ENCODE assay signal across 19 cellular contexts in the genomic region with DNA sequence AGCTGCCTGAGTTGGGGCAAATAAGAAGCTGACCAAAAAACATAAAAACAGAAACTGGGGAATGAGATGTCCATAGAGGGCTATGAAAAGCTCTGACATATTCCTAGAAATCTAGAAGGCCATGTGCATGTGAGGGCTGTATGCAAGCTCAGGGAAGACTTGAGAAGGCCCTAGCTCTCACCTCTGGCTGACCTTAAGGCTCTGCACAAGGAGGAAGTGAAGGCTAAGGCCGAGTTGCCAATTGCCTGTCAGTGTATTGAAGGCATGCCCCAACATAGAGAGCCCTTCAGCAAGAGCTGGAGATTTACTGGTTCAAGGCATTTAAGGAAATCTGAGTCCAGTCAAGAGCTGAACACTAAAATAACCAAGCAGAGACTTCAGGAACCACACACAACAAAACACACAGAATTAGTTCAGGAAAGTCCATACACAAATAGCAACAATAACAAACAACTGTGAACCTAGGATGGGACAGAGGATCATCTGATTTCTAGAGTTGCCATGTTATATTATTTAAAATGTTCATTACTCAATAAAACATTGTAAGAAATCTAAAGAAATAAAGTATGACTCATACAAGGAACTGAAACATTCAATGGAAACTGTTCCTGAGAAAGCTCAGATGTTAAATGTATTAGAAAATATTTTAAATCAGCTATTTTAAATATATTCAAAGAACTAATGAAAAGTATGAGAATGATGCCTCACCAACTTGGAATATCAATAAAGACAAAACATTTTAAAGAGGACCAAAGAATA.
DNase-seq lines count a peak whose midpoint lies in the region; ATAC-seq and TF ChIP-seq lines count a peak whose summit lies in the region.
"Had no signal": no experiment of that assay in that cellular context is flagged by ENCODE, and none has a peak within 500 bp of the region (broad histone marks: within the 10 kb centered on the region; RNA-seq: fewer than 3 reads in every experiment).

No MANE protein-coding gene starts in this region.

- H3K27me3 ChIP-seq in Caco-2 (replicated peaks; ENCODE audit: control insufficient read depth, insufficient read depth, low read length) = no peaks in the 10 kb centered on the region
- no peaks in the 10 kb centered on the region for H3K27me3 ChIP-seq in IMR-90 (ENCODE audit: control insufficient read depth, insufficient read depth, low read length)
- H3K27me3 ChIP-seq in naive thymus-derived CD4-positive, alpha-beta T cell (ENCODE audit: control insufficient read depth in 2 of 2, insufficient read depth in 2 of 2, low read length in 2 of 2) = no peaks in the 10 kb centered on the region
- H3K27me3 ChIP-seq in MM.1S (replicated peaks; ENCODE audit: insufficient read depth, low read length) = no peaks in the 10 kb centered on the region
- H3K27me3 ChIP-seq: BLaER1 treated with 17β-estradiol and CSF1 and Interleukin-3, amounts not matched to agents 10 nM and 100 nM; cardiac muscle cell had no signal

- peaks cover 29% of the 10 kb centered on the region for H3K4me1 ChIP-seq in Caco-2
- H3K4me1 ChIP-seq in IMR-90 (ENCODE audit: control insufficient read depth, insufficient read depth, low read length) = peaks cover 23% of the 10 kb centered on the region
- peaks cover 3% of the 10 kb centered on the region in 2 donors for H3K4me1 ChIP-seq in naive thymus-derived CD4-positive, alpha-beta T cell (ENCODE audit: control insufficient read depth in 2 of 2, insufficient read depth in 2 of 2, low read length in 2 of 2)
- H3K4me1 ChIP-seq in MM.1S (ENCODE audit: low read length) = peaks cover 13% of the 10 kb centered on the region

- dilution Hi-C loops in IMR-90 (cut with HindIII; ENCODE audit: low sequenced_read_pairs, unreplicated experiment) = no loop called here

- H2BK20ac ChIP-seq in IMR-90 (ENCODE audit: low read depth, low read length) = peak overlapping the region; percentile 6; the same call in 1 of the 2 replicates

- H4K5ac ChIP-seq in IMR-90 (ENCODE audit: low read depth, low read length) = peak overlapping the region; percentile 52; the same call in 1 of the 2 replicates

- DNase-seq in Caco-2 (no peak), IMR-90 (no peak), MM.1S (no peak), middle frontal gyrus (ENCODE audit: extremely low spot score, low spot score) (no peak), EL (no peak)
- no peak for DNase-seq in activated naive CD8-positive, alpha-beta T cell treated with anti-CD3 and anti-CD28 coated beads, Interleukin-2, amount 50 U/mL, for 24 hours
- DNase-seq in naive thymus-derived CD4-positive, alpha-beta T cell = no peak
- DNase-seq in activated CD8-positive, alpha-beta memory T cell treated with anti-CD3 and anti-CD28 coated beads, Interleukin-2, amount 50 U/mL, for 4 hours = no peak
- DNase-seq: activated CD4-positive, alpha-beta T cell treated with anti-CD3 and anti-CD28 coated beads, Interleukin-2, amount 50 U/mL, for 48 hours; activated naive CD4-positive, alpha-beta T cell; DMS79 treated with DMSO at 0.1 percent for 48 hours; HFFc6; Karpas-422; NCI-H2029; NCI-H526 treated with DMSO at 0.1 percent for 48 hours had no signal

- H2AFZ ChIP-seq in IMR-90 (replicated peaks; ENCODE audit: low read length, poor library complexity) = no peak overlapping the region
- H2AFZ ChIP-seq in MM.1S (ENCODE audit: low read length) = no peak overlapping the region
- H2AFZ ChIP-seq: parathyroid adenoma had no signal

- peak overlapping the region; percentile 24 for H3K14ac ChIP-seq in IMR-90 (replicated peaks; ENCODE audit: low read depth, low read length)

- POLR2A ChIA-PET in Caco-2 (lab: Charles Lee) = no interaction called here
- POLR2A ChIA-PET in IMR-90 (lab: Charles Lee; ENCODE audit: unreplicated experiment) = no interaction called here
- POLR2A ChIA-PET in naive thymus-derived CD4-positive, alpha-beta T cell (lab: Charles Lee) = no interaction called here

- TF ChIP-seq CTCF in Caco-2 (IDR thresholded peaks at IDR 0.05; ENCODE audit: insufficient read depth in 1 of 2, low read depth in 1 of 2, low read length in 1 of 2, severe bottlenecking in 1 of 2, unreplicated experiment in 1 of 2) = no peak
- no peak for TF ChIP-seq CTCF in IMR-90 (conservative IDR thresholded peaks at IDR 0.05; ENCODE audit: low read depth, low read length)
- no peak for TF ChIP-seq CTCF in MM.1S (IDR thresholded peaks at IDR 0.05; ENCODE audit: low read length)

- CTCF ChIA-PET in Caco-2 (lab: Charles Lee) = no interaction called here
- CTCF ChIA-PET in IMR-90 (lab: Yijun Ruan, JAX) = interaction anchor here (1.3 kb wide), 1 partner anchor 8 kb away, joined by 3 read pairs; no protein-coding TSS in a partner anchor
- CTCF ChIA-PET in naive thymus-derived CD4-positive, alpha-beta T cell (lab: Charles Lee) = no interaction called here

- ATAC-seq in IMR-90 (ENCODE audit: low read depth) = no peak
- ATAC-seq in activated naive CD8-positive, alpha-beta T cell treated with anti-CD3 and anti-CD28 coated beads, Interleukin-2, amount 50 U/mL, for 24 hours = peak; percentile 35
- ATAC-seq in naive thymus-derived CD4-positive, alpha-beta T cell = peak; percentile 54

- peaks cover 12 to 27% of the 10 kb centered on the region in 2 experiments; a peak in 3 of 4 replicates for H3K79me1 ChIP-seq in IMR-90 (ENCODE audit: low read depth in 1 of 2, low read length in 2 of 2)

- H3K27me3 Mint-ChIP-seq in Caco-2 (ENCODE audit: insufficient read depth, unreplicated experiment) = no peaks in the 10 kb centered on the region
- no peaks in the 10 kb centered on the region for H3K27me3 Mint-ChIP-seq in activated naive CD8-positive, alpha-beta T cell treated with anti-CD3 and anti-CD28 coated beads, Interleukin-2, amount 50 U/mL, for 24 hours
- no peaks in the 10 kb centered on the region for H3K27me3 Mint-ChIP-seq in naive thymus-derived CD4-positive, alpha-beta T cell

- no peaks in the 10 kb centered on the region for H3K36me3 ChIP-seq in Caco-2 (ENCODE audit: control insufficient read depth, insufficient read depth, low read length)
- no peaks in the 10 kb centered on the region for H3K36me3 ChIP-seq in IMR-90 (ENCODE audit: control insufficient read depth, insufficient read depth, low read length)
- H3K36me3 ChIP-seq in naive thymus-derived CD4-positive, alpha-beta T cell (ENCODE audit: control insufficient read depth in 2 of 3, insufficient read depth in 3 of 3, low read length in 3 of 3) = no peaks in the 10 kb centered on the region
- H3K36me3 ChIP-seq in MM.1S (replicated peaks; ENCODE audit: insufficient read depth, low read length) = no peaks in the 10 kb centered on the region
- H3K36me3 ChIP-seq: cardiac muscle cell, thoracic aorta had no signal

- no peak overlapping the region for H3K56ac ChIP-seq in IMR-90 (ENCODE audit: extremely low read depth, insufficient read depth, low read length)

- no peak overlapping the region for H3K9ac ChIP-seq in IMR-90 (ENCODE audit: low read depth, low read length)
- H3K9ac ChIP-seq in MM.1S (ENCODE audit: low read length) = no peak overlapping the region
- H3K9ac ChIP-seq: BLaER1 treated with 17β-estradiol and CSF1 and Interleukin-3, amounts not matched to agents 10 nM and 100 nM; parathyroid adenoma had no signal

- peak overlapping the region; percentile 13; the same call in 1 of the 2 replicates for H3K4ac ChIP-seq in IMR-90 (ENCODE audit: low read depth, low read length)

- no peaks in the 10 kb centered on the region for H3K4me1 Mint-ChIP-seq in Caco-2 (ENCODE audit: low read depth, unreplicated experiment)
- H3K4me1 Mint-ChIP-seq in activated naive CD8-positive, alpha-beta T cell treated with anti-CD3 and anti-CD28 coated beads, Interleukin-2, amount 50 U/mL, for 24 hours = peaks cover 70% of the 10 kb centered on the region
- peaks cover 0 to 56% (median 5%) of the 10 kb centered on the region in 7 donors for H3K4me1 Mint-ChIP-seq in naive thymus-derived CD4-positive, alpha-beta T cell

- no peaks in the 10 kb centered on the region for H3K9me2 ChIP-seq in MM.1S (replicated peaks; ENCODE audit: insufficient read depth, low read length)

- peak overlapping the region; percentile 60 for H2BK5ac ChIP-seq in IMR-90 (ENCODE audit: low read depth, low read length, poor library complexity, severe bottlenecking)

- H3K4me3 ChIP-seq in Caco-2 (ENCODE audit: low read depth, low read length) (no peak overlapping the region), IMR-90 (ENCODE audit: insufficient read depth, low read depth, low read length) (no peak overlapping the region), MM.1S (ENCODE audit: low read length) (no peak overlapping the region)
- H3K4me3 ChIP-seq in naive thymus-derived CD4-positive, alpha-beta T cell (ENCODE audit: low read length) = no peak overlapping the region
- H3K4me3 ChIP-seq: BLaER1 treated with 17β-estradiol and CSF1 and Interleukin-3, amounts not matched to agents 10 nM and 100 nM; cardiac muscle cell; thoracic aorta had no signal

- peaks cover 4% of the 10 kb centered on the region for H3K79me2 ChIP-seq in MM.1S (ENCODE audit: low read length)
- H3K79me2 ChIP-seq: parathyroid adenoma had no signal

- H2AK9ac ChIP-seq in IMR-90 (replicated peaks; ENCODE audit: low read depth, low read length, poor library complexity) = no peak overlapping the region

- no peaks in the 10 kb centered on the region for H3K9me3 ChIP-seq in Caco-2
- peaks cover 5% of the 10 kb centered on the region for H3K9me3 ChIP-seq in IMR-90 (ENCODE audit: control insufficient read depth, insufficient read depth, low read length)
- no peaks in the 10 kb centered on the region for H3K9me3 ChIP-seq in naive thymus-derived CD4-positive, alpha-beta T cell (ENCODE audit: control insufficient read depth in 2 of 3, low read length in 3 of 3)
- no peaks in the 10 kb centered on the region for H3K9me3 ChIP-seq in MM.1S (replicated peaks; ENCODE audit: insufficient read depth, low read length)

- no CpG with 5 or more reads among the region's 1 CpG for WGBS in IMR-90 (ENCODE audit: extremely low coverage in 2 of 2, insufficient read length in 1 of 2), 2 experiments

- H4K20me1 ChIP-seq in IMR-90 (ENCODE audit: insufficient read depth, low read length) (no peaks in the 10 kb centered on the region), MM.1S (ENCODE audit: insufficient read depth, low read length) (no peaks in the 10 kb centered on the region)
- H4K20me1 ChIP-seq: BLaER1 treated with 17β-estradiol and CSF1 and Interleukin-3, amounts not matched to agents 10 nM and 100 nM had no signal

- no peak overlapping the region for H3K4me3 Mint-ChIP-seq in Caco-2 (ENCODE audit: unreplicated experiment)
- no peak overlapping the region for H3K4me3 Mint-ChIP-seq in activated naive CD8-positive, alpha-beta T cell treated with anti-CD3 and anti-CD28 coated beads, Interleukin-2, amount 50 U/mL, for 24 hours
- no peak overlapping the region for H3K4me3 Mint-ChIP-seq in naive thymus-derived CD4-positive, alpha-beta T cell
- H3K4me3 Mint-ChIP-seq: HFFc6 had no signal

- H3K4me2 ChIP-seq in IMR-90 (ENCODE audit: low read depth, low read length) = no peak overlapping the region
- H3K4me2 ChIP-seq in MM.1S (ENCODE audit: low read depth, low read length) = no peak overlapping the region

- peak overlapping the region; percentile 89 for H2BK15ac ChIP-seq in IMR-90 (ENCODE audit: low read depth, low read length)

- peak overlapping the region; percentile 39 for H3K27ac Mint-ChIP-seq in Caco-2 (ENCODE audit: unreplicated experiment)
- H3K27ac Mint-ChIP-seq in activated naive CD8-positive, alpha-beta T cell treated with anti-CD3 and anti-CD28 coated beads, Interleukin-2, amount 50 U/mL, for 24 hours = peak overlapping the region; percentile 69
- H3K27ac Mint-ChIP-seq in naive thymus-derived CD4-positive, alpha-beta T cell = no peak overlapping the region
- H3K27ac Mint-ChIP-seq: HFFc6 had no signal

- H3K27ac ChIP-seq in IMR-90 (ENCODE audit: insufficient read depth, low read length) (peak overlapping the region; percentile 53; the same call in 1 of the 2 replicates), MM.1S (ENCODE audit: low read length) (no peak overlapping the region)
- no peak overlapping the region for H3K27ac ChIP-seq in naive thymus-derived CD4-positive, alpha-beta T cell (ENCODE audit: low read depth, low read length)
- H3K27ac ChIP-seq: cardiac muscle cell, parathyroid adenoma, thoracic aorta had no signal

- BruUV-seq in Caco-2 (replicated peaks; lab: Mats Ljungman, UMichigan) (no TSS peak), IMR-90 (replicated peaks; lab: Mats Ljungman, UMichigan) (no TSS peak)

- peaks cover 22% of the 10 kb centered on the region for H3K9me1 ChIP-seq in IMR-90 (ENCODE audit: insufficient read depth, low read length)

- H3F3A ChIP-seq in MM.1S (ENCODE audit: insufficient read depth, low read length) = 0 out of 2 replicates have a peak, but pooled peaks cover 3% of the 10 kb centered on the region

- no peak for TF ChIP-seq RAD21 in IMR-90 (IDR thresholded peaks at IDR 0.05; ENCODE audit: low read length)

- H3K9me3 Mint-ChIP-seq in Caco-2 (ENCODE audit: unreplicated experiment) = peaks cover 10% of the 10 kb centered on the region
- H3K9me3 Mint-ChIP-seq in activated naive CD8-positive, alpha-beta T cell treated with anti-CD3 and anti-CD28 coated beads, Interleukin-2, amount 50 U/mL, for 24 hours = peaks cover 45% of the 10 kb centered on the region
- H3K9me3 Mint-ChIP-seq in naive thymus-derived CD4-positive, alpha-beta T cell = peaks cover 3 to 39% (median 14%) of the 10 kb centered on the region in 11 donors

- in situ Hi-C loops in IMR-90 (cut with MboI; ENCODE audit: low sequenced_read_pairs) = no loop called here

- intact Hi-C loops in Caco-2 (cut with micrococcal nuclease; ENCODE audit: unreplicated experiment) = loop anchor here (5.0 to 10.0 kb wide), 3 partner anchors 162 to 222 kb away; partner anchors contain the start of genes AUH and NFIL3
- intact Hi-C loops in IMR-90 (cut with micrococcal nuclease) = no loop called here
- intact Hi-C loops in naive thymus-derived CD4-positive, alpha-beta T cell (cut with micrococcal nuclease) = loop anchor here (10.0 kb wide), 2 partner anchors 55 to 285 kb away; no protein-coding TSS in a partner anchor

- no peak for TF ChIP-seq POLR2A in IMR-90 (IDR thresholded peaks at IDR 0.05; ENCODE audit: low read depth, low read length)

- H3K23ac ChIP-seq in IMR-90 (ENCODE audit: low read depth, low read length) = no peak overlapping the region

- peak overlapping the region; percentile 66; the same call in 1 of the 2 replicates for H2AK5ac ChIP-seq in IMR-90 (ENCODE audit: low read depth, low read length)

- H4K91ac ChIP-seq in IMR-90 (ENCODE audit: insufficient read depth, low read depth, low read length) = peak overlapping the region; percentile 79

- H2BK120ac ChIP-seq in IMR-90 (ENCODE audit: low read depth, low read length) = peak overlapping the region; percentile 9; the same call in 1 of the 2 replicates

- H4K8ac ChIP-seq in IMR-90 (ENCODE audit: low read depth in 2 of 2, low read length in 2 of 2) = peak overlapping the region in 1 of 2 experiments; percentile 41; a peak in 2 of 4 replicates

- peak overlapping the region; percentile 39 for H3K18ac ChIP-seq in IMR-90 (ENCODE audit: low read depth, low read length)

- H3K36me3 Mint-ChIP-seq in Caco-2 (ENCODE audit: insufficient read depth, unreplicated experiment) = no peaks in the 10 kb centered on the region
- peaks cover 29% of the 10 kb centered on the region for H3K36me3 Mint-ChIP-seq in activated naive CD8-positive, alpha-beta T cell treated with anti-CD3 and anti-CD28 coated beads, Interleukin-2, amount 50 U/mL, for 24 hours (ENCODE audit: low read depth)
- H3K36me3 Mint-ChIP-seq in naive thymus-derived CD4-positive, alpha-beta T cell = peaks cover 0 to 54% (median 5%) of the 10 kb centered on the region in 5 donors

Comparison
In these comparisons a context has a peak if more than half of its experiments do, and no peak if none do; other contexts are left out.
1. H3K27ac Mint-ChIP-seq: peak in Caco-2 (single experiment) and activated naive CD8-positive, alpha-beta T cell treated with anti-CD3 and anti-CD28 coated beads, Interleukin-2, amount 50 U/mL, for 24 hours (single experiment); none in naive thymus-derived CD4-positive, alpha-beta T cell (0 of 9).